ENCODE assay signal across 8 cellular contexts in genomic region chr21:17612565-17613241, GRCh38. TPM values are rescaled to one million over a fixed set of nuclear protein-coding genes. Genes with fewer than 3 reads are reported as not detected.
A peak's percentile ranks its signal among the peaks of the same experiment; 100 is the strongest.
DNase-seq lines count a peak whose midpoint lies in the region; ATAC-seq, FAIRE-seq and TF ChIP-seq lines count a peak whose summit lies in the region.

A gene with protein sequence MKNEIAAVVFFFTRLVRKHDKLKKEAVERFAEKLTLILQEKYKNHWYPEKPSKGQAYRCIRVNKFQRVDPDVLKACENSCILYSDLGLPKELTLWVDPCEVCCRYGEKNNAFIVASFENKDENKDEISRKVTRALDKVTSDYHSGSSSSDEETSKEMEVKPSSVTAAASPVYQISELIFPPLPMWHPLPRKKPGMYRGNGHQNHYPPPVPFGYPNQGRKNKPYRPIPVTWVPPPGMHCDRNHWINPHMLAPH (minus strand): TSS chr21:17612901. CDS start chr21:17609144, 3,757 bp downstream.

- H3K27me3 ChIP-seq in aorta (ENCODE audit: control insufficient read depth in 1 of 2, insufficient read depth in 2 of 2, low read length in 1 of 2) = no peaks in the 10 kb centered on the region

- DNase-seq in GM12891 (ENCODE audit: insufficient read length, low spot score) = peak; percentile 86
- DNase-seq in NCI-H1048 (lab: John Stamatoyannopoulos, UW) = peak; percentile 56
- DNase-seq in T-helper 2 cell treated with Interferon-gamma antibody and Interleukin-4, amounts not matched to agents 5 μg/mL and 100 μg/mL, for 36 hours (ENCODE audit: low spot score) = peak; percentile 84
- peak in 53 of 58 donors; percentile 3 to 79 (median 55) for DNase-seq in anterior cingulate cortex (lab: John Stamatoyannopoulos, UW)
- DNase-seq in hepatic stellate cell (ENCODE audit: low spot score) = peak; percentile 71
- peak; percentile 93 for DNase-seq in retina
- DNase-seq in aorta = peak; percentile 89 to 94

- H3K4me1 Mint-ChIP-seq in T-helper 2 cell treated with Interferon-gamma antibody and Interleukin-4, amounts not matched to agents 5 μg/mL and 100 μg/mL, for 36 hours (ENCODE audit: low read depth) = peaks cover 47% of the 10 kb centered on the region

- peak; percentile 90 for FAIRE-seq in GM12891 (lab: Jason Lieb, UNC)

- peak within 1 kb of the TSS; percentile 97 for H3K27ac Mint-ChIP-seq in T-helper 2 cell treated with Interferon-gamma antibody and Interleukin-4, amounts not matched to agents 5 μg/mL and 100 μg/mL, for 36 hours

- WGBS in aorta, 2 donors = 0 to 1% methylated on average over 38 to 102 of the region's 102 CpGs

- H3K36me3 Mint-ChIP-seq in T-helper 2 cell treated with Interferon-gamma antibody and Interleukin-4, amounts not matched to agents 5 μg/mL and 100 μg/mL, for 36 hours (ENCODE audit: low read depth) = peaks cover 28% of the 10 kb centered on the region

- no peaks in the 10 kb centered on the region for H3K9me3 Mint-ChIP-seq in T-helper 2 cell treated with Interferon-gamma antibody and Interleukin-4, amounts not matched to agents 5 μg/mL and 100 μg/mL, for 36 hours

- peak; percentile 77 for ATAC-seq in HG02571 (IDR thresholded peaks at IDR 0.05; ENCODE audit: unreplicated experiment)
- ATAC-seq in aorta (ENCODE audit: low FRiP score) = peak; percentile 94

- no peaks in the 10 kb centered on the region for H3K9me3 ChIP-seq in aorta (ENCODE audit: control insufficient read depth, low read length)

- no peaks in the 10 kb centered on the region for H3K36me3 ChIP-seq in aorta (ENCODE audit: control insufficient read depth in 1 of 2, insufficient read depth in 2 of 2, low read length in 1 of 2)

- H3K27me3 Mint-ChIP-seq in T-helper 2 cell treated with Interferon-gamma antibody and Interleukin-4, amounts not matched to agents 5 μg/mL and 100 μg/mL, for 36 hours (ENCODE audit: low read depth) = no peaks in the 10 kb centered on the region

- intact Hi-C loops in aorta (cut with DNase I) = loop anchor here in 1 of 2 donors (5.0 kb wide), 1 partner anchor 205 kb away; the partner anchor contains the start of gene C21orf91

- peaks cover 0 to 3% of the 10 kb centered on the region in 2 donors for H3K4me1 ChIP-seq in aorta (ENCODE audit: control insufficient read depth in 1 of 2, insufficient read depth in 2 of 2, low read length in 2 of 2)

- peak within 1 kb of the TSS; percentile 58 to 99 for H3K4me3 ChIP-seq in aorta (ENCODE audit: low read length in 2 of 2)

- peak within 1 kb of the TSS; percentile 93 for H3K4me3 Mint-ChIP-seq in T-helper 2 cell treated with Interferon-gamma antibody and Interleukin-4, amounts not matched to agents 5 μg/mL and 100 μg/mL, for 36 hours

- TF ChIP-seq POLR2A in GM12891 (IDR thresholded peaks at IDR 0.05; ENCODE audit: low read depth, low read length) = peak; percentile 56; the same call in 1 of the 2 replicates

- H3K27ac ChIP-seq in aorta (ENCODE audit: low read depth in 1 of 2, low read length in 2 of 2) = peak within 1 kb of the TSS; percentile 40 to 92

TF ChIP-seq in GM12891, 5 proteins besides CTCF, POLR2A, EP300 and RAD21:
- TF ChIP-seq SPI1 (IDR thresholded peaks at IDR 0.05; ENCODE audit: low read depth, low read length) = no peak
- peak; percentile 67; the same call in 1 of the 2 replicates for TF ChIP-seq POLR2AphosphoS5 (IDR thresholded peaks at IDR 0.05; ENCODE audit: low read depth, low read length)
- no peak for TF ChIP-seq PAX5 (IDR thresholded peaks at IDR 0.05; ENCODE audit: insufficient read depth, low read length, severe bottlenecking)
- no peak for TF ChIP-seq POU2F2 (IDR thresholded peaks at IDR 0.05; ENCODE audit: low read depth, low read length)

RNA-seq across cellular contexts. Expression of the gene that starts here (rescaled TPM):
- 23.7 TPM for polyA plus RNA-seq in GM12891 (2012; ENCODE audit: low read depth, missing spikeins)
- 10 to 100 TPM; 22.4 to 38.3 TPM for total RNA-seq in aorta
- polyA plus RNA-seq in aorta = 10 to 100 TPM; 15.5 to 32.2 TPM

Comparison
In these comparisons a context has a peak if more than half of its experiments do, and no peak if none do; other contexts are left out.
1. Peak in every context shown above with its lines: DNase-seq, ATAC-seq, H3K4me3 ChIP-seq and H3K27ac ChIP-seq.